ENCODE assay signal across 27 cellular contexts in genomic region chr1:50808296-50808695, GRCh38.
"Had no signal": no experiment of that assay in that cellular context is flagged by ENCODE, and none has a peak within 500 bp of the region (broad histone marks: within the 10 kb centered on the region; RNA-seq: fewer than 3 reads in every experiment).

No MANE protein-coding gene starts in this region.

- H3K36me3 ChIP-seq: neural progenitor cell, pancreas, prostate gland, right atrium auricular region, right lobe of liver, sigmoid colon, stomach, thoracic aorta, thyroid gland, upper lobe of left lung, vagina had no signal

- H3K27me3 Mint-ChIP-seq: naive thymus-derived CD4-positive, alpha-beta T cell; stimulated activated naive B cell treated with anti-CD40 and anti-IgM and Interleukin-4, amounts not matched to agents 10 μg/mL and 1 μg/mL and 100 μg/mL, for 72 hours; stimulated activated naive CD8-positive, alpha-beta T cell treated with anti-CD3 and anti-CD28 coated beads, Interleukin-15, Interleukin-2, amounts not matched to agents 100 ng/mL and 50 ng/mL, for 24 hours had no signal

- H3K4me1 Mint-ChIP-seq: nephron, neural progenitor cell had no signal

- H3K9ac ChIP-seq: neural progenitor cell had no signal

- H2AFZ ChIP-seq: neural progenitor cell had no signal

- H3K27me3 ChIP-seq: neural progenitor cell, pancreas, right atrium auricular region, right lobe of liver, sigmoid colon, stomach, thyroid gland, tibial nerve, upper lobe of left lung, vagina had no signal

- FAIRE-seq: pancreas, small intestine, urothelium cell line had no signal

- DNase-seq: naive thymus-derived CD4-positive, alpha-beta T cell; occipital lobe; pancreas; retina; right lobe of liver; sigmoid colon; small intestine; stimulated activated CD4-positive, alpha-beta T cell treated with anti-CD3 and anti-CD28 coated beads, Interleukin-15, amount 100 ng/mL, for 24 hours; stimulated activated CD4-positive, alpha-beta T cell treated with anti-CD3 and anti-CD28 coated beads, Interleukin-2, amount 100 ng/mL, for 24 hours; stimulated activated CD4-positive, alpha-beta T cell treated with anti-CD3 and anti-CD28 coated beads, Interleukin-2, amount 100 ng/mL, for 48 hours; stimulated activated CD4-positive, alpha-beta T cell treated with anti-CD3 and anti-CD28 coated beads, Interleukin-4, amount 100 ng/mL, for 24 hours; stimulated activated naive B cell treated with anti-CD40 and anti-IgM and Interleukin-4, amounts not matched to agents 10 μg/mL and 1 μg/mL and 100 μg/mL, for 72 hours; stimulated activated naive CD4-positive, alpha-beta T cell treated with Interleukin-2 at 50 U/mL for 16 hours; stomach; thyroid gland; trophoblast cell; upper lobe of left lung had no signal

- H3K9me3 ChIP-seq: pancreas, prostate gland, right lobe of liver, sigmoid colon, thoracic aorta, thyroid gland, vagina had no signal

- H3K4me1 ChIP-seq: neural progenitor cell, prostate gland, right atrium auricular region, stomach, upper lobe of left lung, vagina had no signal

- ATAC-seq: naive thymus-derived CD4-positive, alpha-beta T cell; pancreas; stimulated activated effector memory CD8-positive, alpha-beta T cell treated with anti-CD3 and anti-CD28 coated beads, Interleukin-12 subunit alpha, Interleukin-12 subunit beta, amount 100 ng/mL, for 72 hours; stimulated activated naive B cell treated with anti-CD40 and anti-IgM and Interleukin-4, amounts not matched to agents 10 μg/mL and 1 μg/mL and 100 μg/mL, for 72 hours had no signal

- H3K27ac ChIP-seq: neural progenitor cell, pancreas, prostate gland, right atrium auricular region, right lobe of liver, sigmoid colon, stomach, thoracic aorta, thyroid gland, tibial nerve, upper lobe of left lung, vagina had no signal

- H3K4me3 Mint-ChIP-seq: nephron; neural progenitor cell; stimulated activated effector memory CD8-positive, alpha-beta T cell treated with anti-CD3 and anti-CD28 coated beads, Interleukin-12 subunit alpha, Interleukin-12 subunit beta, amount 100 ng/mL, for 72 hours; stimulated activated naive B cell treated with anti-CD40 and anti-IgM and Interleukin-4, amounts not matched to agents 10 μg/mL and 1 μg/mL and 100 μg/mL, for 72 hours; stimulated activated naive CD8-positive, alpha-beta T cell treated with anti-CD3 and anti-CD28 coated beads, Interleukin-15, Interleukin-2, amounts not matched to agents 100 ng/mL and 50 ng/mL, for 24 hours had no signal

- H3K4me2 ChIP-seq: neural progenitor cell had no signal

- H3K27ac Mint-ChIP-seq: naive thymus-derived CD4-positive, alpha-beta T cell; nephron; neural progenitor cell; stimulated activated effector memory CD8-positive, alpha-beta T cell treated with anti-CD3 and anti-CD28 coated beads, Interleukin-12 subunit alpha, Interleukin-12 subunit beta, amount 100 ng/mL, for 72 hours; stimulated activated naive B cell treated with anti-CD40 and anti-IgM and Interleukin-4, amounts not matched to agents 10 μg/mL and 1 μg/mL and 100 μg/mL, for 72 hours; stimulated activated naive CD8-positive, alpha-beta T cell treated with anti-CD3 and anti-CD28 coated beads, Interleukin-15, Interleukin-2, amounts not matched to agents 100 ng/mL and 50 ng/mL, for 24 hours had no signal

- H3K4me3 ChIP-seq: neural progenitor cell, pancreas, prostate gland, right atrium auricular region, right lobe of liver, sigmoid colon, stomach, thoracic aorta, thyroid gland, tibial nerve, upper lobe of left lung, vagina had no signal
